1 cellular context compared by ENCODE assay signal in the genomic region with DNA sequence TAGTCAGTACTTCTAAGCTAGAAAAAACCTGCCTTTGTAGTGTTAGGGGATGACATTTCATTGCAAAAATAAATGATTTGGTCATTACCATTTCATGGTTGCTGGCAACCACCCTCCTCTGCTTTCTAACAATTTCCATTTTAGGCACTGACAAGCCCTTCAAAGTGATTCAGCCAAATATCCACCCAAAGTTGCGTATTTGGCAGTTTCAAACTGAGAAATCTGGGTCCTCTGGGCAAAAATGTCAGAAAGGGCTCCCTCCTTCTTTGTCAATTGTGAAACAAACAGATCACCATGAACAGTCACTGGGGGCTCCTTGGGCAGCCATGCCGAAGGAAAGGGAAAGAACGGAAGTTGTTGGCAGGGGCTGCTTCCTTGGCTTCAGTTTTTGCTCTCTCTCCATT.
TF ChIP-seq lines count a peak whose summit lies in the region.

No MANE protein-coding gene starts in this region.

TF ChIP-seq in endothelial cell of umbilical vein, 7 proteins besides CTCF, POLR2A, EP300 and RAD21:
- TF ChIP-seq GATA2 (IDR thresholded peaks at IDR 0.05; ENCODE audit: insufficient read depth, insufficient read length, low read depth, low read length) (no peak), JUN (IDR thresholded peaks at IDR 0.05; ENCODE audit: borderline replicate concordance, insufficient read depth, insufficient read length, low read depth) (no peak), EZH2 (IDR thresholded peaks at IDR 0.05; ENCODE audit: borderline replicate concordance, low read depth, low read length, severe bottlenecking) (no peak), MYC (IDR thresholded peaks at IDR 0.05; ENCODE audit: low read depth, low read length) (no peak), POLR2AphosphoS5 (IDR thresholded peaks at IDR 0.05; ENCODE audit: insufficient read depth, low read depth, low read length) (no peak), FOS (IDR thresholded peaks at IDR 0.05; ENCODE audit: borderline replicate concordance, insufficient read depth, low read length) (no peak)
- TF ChIP-seq, protein P1, sequence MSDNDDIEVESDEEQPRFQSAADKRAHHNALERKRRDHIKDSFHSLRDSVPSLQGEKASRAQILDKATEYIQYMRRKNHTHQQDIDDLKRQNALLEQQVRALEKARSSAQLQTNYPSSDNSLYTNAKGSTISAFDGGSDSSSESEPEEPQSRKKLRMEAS (IDR thresholded peaks at IDR 0.05; ENCODE audit: insufficient read depth, insufficient read length), result no peak
TF ChIP-seq in endothelial cell of umbilical vein: peak in this region for 0.
